ENCODE assay signal across 8 cellular contexts in the genomic region with DNA sequence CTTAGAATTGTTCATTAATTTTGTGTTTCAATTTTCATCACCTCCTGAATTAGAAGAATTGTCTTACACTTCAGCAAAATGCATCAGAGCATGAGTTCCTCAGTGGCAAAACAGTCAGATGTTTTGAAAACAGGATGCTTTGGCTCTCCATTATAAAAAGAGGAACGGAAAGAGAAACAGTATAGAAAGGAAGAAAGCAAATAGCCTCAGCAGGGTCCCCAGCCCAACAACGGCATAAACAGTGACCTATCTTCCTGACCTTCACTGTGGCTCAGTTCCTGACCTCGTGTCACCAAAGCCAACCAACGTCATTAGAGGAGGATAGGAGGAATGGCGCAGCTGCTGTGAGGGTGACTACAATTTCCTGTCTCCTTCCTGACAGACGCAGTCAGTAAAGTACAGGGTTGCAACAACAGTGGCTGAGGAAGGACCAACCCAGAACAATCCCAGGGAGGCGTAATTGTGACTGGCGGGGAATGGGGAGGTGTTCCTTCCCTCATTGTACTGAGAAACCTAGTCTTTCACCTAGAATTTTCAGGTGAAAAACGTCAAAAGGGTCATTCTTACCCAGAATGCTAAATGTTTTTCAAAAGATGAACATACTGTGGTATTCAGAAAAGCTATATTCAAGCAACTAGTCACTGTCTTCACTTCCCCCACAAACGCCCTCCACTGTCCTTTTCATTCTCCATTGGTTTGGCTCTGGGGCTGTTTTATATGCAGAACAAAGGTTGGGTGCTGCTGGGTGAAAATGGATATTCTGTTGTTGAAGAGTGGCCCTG.
DNase-seq lines count a peak whose midpoint lies in the region; ATAC-seq and TF ChIP-seq lines count a peak whose summit lies in the region.

No MANE protein-coding gene starts in this region.

- DNase-seq in AG10803 (ENCODE audit: low read depth): peak; percentile 69
- DNase-seq in activated CD4-positive, CD25-positive, alpha-beta regulatory T cell treated with anti-CD3 and anti-CD28 coated beads, Interleukin-2, amount 50 U/mL, for 72 hours: peak; percentile 60
- peak; percentile 98 to 99 for DNase-seq in dermis microvascular lymphatic vessel endothelial cell (ENCODE audit: low read depth in 2 of 2)
- peak; percentile 36 to 87 (median 84) for DNase-seq in naive thymus-derived CD4-positive, alpha-beta T cell
- peak; percentile 37 for DNase-seq in stromal cell of bone marrow (ENCODE audit: low read depth)
- DNase-seq in iPS-NIHi7 (ENCODE audit: extremely low spot score): no peak

- peak overlapping the region; percentile 92 for H3K27ac ChIP-seq in naive thymus-derived CD4-positive, alpha-beta T cell (ENCODE audit: low read depth, low read length)

- peaks cover 0 to 54% (median 10%) of the 10 kb centered on the region in 5 donors for H3K36me3 Mint-ChIP-seq in naive thymus-derived CD4-positive, alpha-beta T cell

- ATAC-seq in GM19397 (IDR thresholded peaks at IDR 0.05; ENCODE audit: unreplicated experiment): peak; percentile 80
- peak; percentile 77 for ATAC-seq in HG03521 (IDR thresholded peaks at IDR 0.05; ENCODE audit: unreplicated experiment)
- ATAC-seq in naive thymus-derived CD4-positive, alpha-beta T cell: peak; percentile 90

- peak overlapping the region; percentile 97 to 100 (median 99) for H3K27ac Mint-ChIP-seq in naive thymus-derived CD4-positive, alpha-beta T cell

- no peaks in the 10 kb centered on the region for H3K27me3 ChIP-seq in naive thymus-derived CD4-positive, alpha-beta T cell (ENCODE audit: control insufficient read depth in 2 of 2, insufficient read depth in 2 of 2, low read length in 2 of 2)

- H3K4me1 ChIP-seq in naive thymus-derived CD4-positive, alpha-beta T cell (ENCODE audit: control insufficient read depth in 2 of 2, insufficient read depth in 2 of 2, low read length in 2 of 2): peaks cover 38 to 47% of the 10 kb centered on the region in 2 donors

- no peak for TF ChIP-seq CTCF in AG10803 (conservative IDR thresholded peaks at IDR 0.05; ENCODE audit: low read length)

- H3K4me1 Mint-ChIP-seq in naive thymus-derived CD4-positive, alpha-beta T cell: peaks cover 24 to 72% (median 54%) of the 10 kb centered on the region in 7 donors

- H3K36me3 ChIP-seq in naive thymus-derived CD4-positive, alpha-beta T cell (ENCODE audit: control insufficient read depth in 2 of 3, insufficient read depth in 3 of 3, low read length in 3 of 3): no peaks in the 10 kb centered on the region

- H3K27me3 Mint-ChIP-seq in naive thymus-derived CD4-positive, alpha-beta T cell: no peaks in the 10 kb centered on the region

- CTCF ChIA-PET in naive thymus-derived CD4-positive, alpha-beta T cell (lab: Charles Lee): interaction anchor here (0.5 to 6.1 kb wide), 5 partner anchors 15 to 110 kb away, joined by 3 to 38 read pairs (median 4); no protein-coding TSS in a partner anchor

- H3K4me3 ChIP-seq in AG10803 (ENCODE audit: low read length): peak overlapping the region; percentile 80
- peak overlapping the region; percentile 86 for H3K4me3 ChIP-seq in naive thymus-derived CD4-positive, alpha-beta T cell (ENCODE audit: low read length)

- no peaks in the 10 kb centered on the region for H3K9me3 Mint-ChIP-seq in naive thymus-derived CD4-positive, alpha-beta T cell

- intact Hi-C loops in naive thymus-derived CD4-positive, alpha-beta T cell (cut with micrococcal nuclease): loop anchor here (1.0 to 10.0 kb wide), 17 partner anchors 9 to 1349 kb away; partner anchors contain the start of genes SLC35D1 (in 2 of the 2), GADD45A (in 1 of the 2), IL12RB2 (in 1 of the 2) and LEPR (in 1 of the 2)

- peak overlapping the region; percentile 90 to 99 (median 98) for H3K4me3 Mint-ChIP-seq in naive thymus-derived CD4-positive, alpha-beta T cell

- no peaks in the 10 kb centered on the region for H3K9me3 ChIP-seq in naive thymus-derived CD4-positive, alpha-beta T cell (ENCODE audit: control insufficient read depth in 2 of 3, low read length in 3 of 3)

- POLR2A ChIA-PET in naive thymus-derived CD4-positive, alpha-beta T cell (lab: Charles Lee): interaction anchor here (0.5 to 7.5 kb wide), 23 partner anchors 8 to 128 kb away, joined by 3 to 97 read pairs (median 4); no protein-coding TSS in a partner anchor
